In the genomic region with DNA sequence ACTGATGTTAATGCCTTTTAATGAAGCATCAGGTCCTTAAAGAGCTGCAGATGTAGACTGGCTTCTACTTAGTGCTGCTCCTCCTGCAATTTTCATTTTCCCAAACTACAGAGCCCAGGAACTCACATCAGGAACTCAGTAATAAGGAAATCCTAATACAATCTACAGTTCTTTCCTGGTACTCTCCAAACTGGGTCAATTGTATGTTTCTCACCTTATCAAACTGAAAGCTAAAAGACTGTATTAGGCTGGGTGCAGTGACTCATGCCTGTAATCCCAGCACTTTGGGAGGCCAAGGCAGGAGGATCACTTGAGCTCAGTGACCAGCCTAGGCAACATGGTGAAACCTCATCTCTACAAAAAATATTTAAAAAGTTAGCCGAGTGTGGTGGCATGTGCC, we compare ENCODE assay signal across 38 cellular contexts.
"Had no signal": no experiment of that assay in that cellular context is flagged by ENCODE, and none has a peak within 500 bp of the region (broad histone marks: within the 10 kb centered on the region; RNA-seq: fewer than 3 reads in every experiment).

No MANE protein-coding gene starts in this region.

- H3K9me3 ChIP-seq: ascending aorta had no signal

- H3K4me3 Mint-ChIP-seq: activated CD4-positive, alpha-beta memory T cell treated with anti-CD3 and anti-CD28 coated beads, Interleukin-2, amount 10 ng/mL, durations not matched to agents 7 days and 5 days; activated CD4-positive, alpha-beta T cell treated with anti-CD3 and anti-CD28 coated beads for 36 hours; activated CD4-positive, alpha-beta T cell treated with anti-CD3 and anti-CD28 coated beads, Interleukin-2, amount 10 ng/mL, durations not matched to agents 7 days and 5 days; activated CD8-positive, alpha-beta memory T cell treated with anti-CD3 and anti-CD28 coated beads, Interleukin-2, amount 10 ng/mL, durations not matched to agents 7 days and 5 days; activated CD8-positive, alpha-beta T cell treated with anti-CD3 and anti-CD28 coated beads, Interleukin-2, amount 10 ng/mL, durations not matched to agents 7 days and 5 days; activated naive CD4-positive, alpha-beta T cell treated with anti-CD3 and anti-CD28 coated beads, Interleukin-2, amount 10 ng/mL, durations not matched to agents 7 days and 5 days; activated naive CD4-positive, alpha-beta T cell treated with anti-CD3 and anti-CD28 coated beads, Interleukin-2, amount 50 U/mL, for 24 hours; activated naive CD8-positive, alpha-beta T cell; activated naive CD8-positive, alpha-beta T cell treated with anti-CD3 and anti-CD28 coated beads, Interleukin-2, amount 10 ng/mL, durations not matched to agents 7 days and 5 days; activated naive CD8-positive, alpha-beta T cell treated with anti-CD3 and anti-CD28 coated beads, Interleukin-2, amount 50 U/mL, for 24 hours; activated T-cell treated with anti-CD3 and anti-CD28 coated beads, Interleukin-2, amount 50 U/mL, for 24 hours; brain; central memory CD8-positive, alpha-beta T cell; T-helper 1 cell treated with Interleukin-12 subunit alpha and Interleukin-12 subunit beta and Interleukin-4 antibody, amounts not matched to agents 30 μg/mL and 1 μg/mL, for 36 hours; T-helper 2 cell treated with Interferon-gamma antibody and Interleukin-4, amounts not matched to agents 5 μg/mL and 100 μg/mL, for 36 hours; WTC11 had no signal

- H3K27me3 ChIP-seq: ascending aorta, cardiac muscle cell had no signal

- H3K4me3 ChIP-seq: ascending aorta, cardiac muscle cell had no signal

- H3K27me3 Mint-ChIP-seq: activated CD4-positive, alpha-beta memory T cell treated with anti-CD3 and anti-CD28 coated beads, Interleukin-2, amount 10 ng/mL, durations not matched to agents 7 days and 5 days; activated CD4-positive, alpha-beta T cell treated with anti-CD3 and anti-CD28 coated beads for 36 hours; activated CD4-positive, alpha-beta T cell treated with anti-CD3 and anti-CD28 coated beads, Interleukin-2, amount 10 ng/mL, durations not matched to agents 7 days and 5 days; activated CD8-positive, alpha-beta memory T cell treated with anti-CD3 and anti-CD28 coated beads, Interleukin-2, amount 10 ng/mL, durations not matched to agents 7 days and 5 days; activated naive CD4-positive, alpha-beta T cell treated with anti-CD3 and anti-CD28 coated beads, Interleukin-2, amount 10 ng/mL, durations not matched to agents 7 days and 5 days; activated naive CD4-positive, alpha-beta T cell treated with anti-CD3 and anti-CD28 coated beads, Interleukin-2, amount 50 U/mL, for 24 hours; activated naive CD8-positive, alpha-beta T cell; activated naive CD8-positive, alpha-beta T cell treated with anti-CD3 and anti-CD28 coated beads, Interleukin-2, amount 10 ng/mL, durations not matched to agents 7 days and 5 days; activated naive CD8-positive, alpha-beta T cell treated with anti-CD3 and anti-CD28 coated beads, Interleukin-2, amount 50 U/mL, for 24 hours; activated T-cell treated with anti-CD3 and anti-CD28 coated beads, Interleukin-2, amount 50 U/mL, for 24 hours; brain; central memory CD8-positive, alpha-beta T cell had no signal

- H3K4me1 ChIP-seq: ascending aorta had no signal

- H3K27ac ChIP-seq: ascending aorta, cardiac muscle cell, WERI-Rb-1 had no signal

- FAIRE-seq: bronchial epithelial cell had no signal

- ATAC-seq: activated CD4-positive, alpha-beta T cell treated with anti-CD3 and anti-CD28 coated beads for 36 hours; activated CD4-positive, CD25-positive, alpha-beta regulatory T cell treated with anti-CD3 and anti-CD28 coated beads, Interleukin-2, amount 50 U/mL, for 24 hours; activated CD8-positive, alpha-beta memory T cell treated with anti-CD3 and anti-CD28 coated beads, Interleukin-2, amount 10 ng/mL, durations not matched to agents 7 days and 5 days; activated CD8-positive, alpha-beta T cell treated with anti-CD3 and anti-CD28 coated beads, Interleukin-2, amount 10 ng/mL, durations not matched to agents 7 days and 5 days; activated naive CD8-positive, alpha-beta T cell treated with anti-CD3 and anti-CD28 coated beads, Interleukin-2, amount 50 U/mL, for 24 hours; WTC11 had no signal

- H3K9me3 Mint-ChIP-seq: activated CD4-positive, alpha-beta memory T cell treated with anti-CD3 and anti-CD28 coated beads, Interleukin-2, amount 10 ng/mL, durations not matched to agents 7 days and 5 days; activated CD4-positive, alpha-beta T cell treated with anti-CD3 and anti-CD28 coated beads, Interleukin-2, amount 10 ng/mL, durations not matched to agents 7 days and 5 days; activated naive CD4-positive, alpha-beta T cell treated with anti-CD3 and anti-CD28 coated beads, Interleukin-2, amount 10 ng/mL, durations not matched to agents 7 days and 5 days; activated naive CD4-positive, alpha-beta T cell treated with anti-CD3 and anti-CD28 coated beads, Interleukin-2, amount 50 U/mL, for 24 hours; activated naive CD8-positive, alpha-beta T cell treated with anti-CD3 and anti-CD28 coated beads, Interleukin-2, amount 10 ng/mL, durations not matched to agents 7 days and 5 days; activated naive CD8-positive, alpha-beta T cell treated with anti-CD3 and anti-CD28 coated beads, Interleukin-2, amount 50 U/mL, for 24 hours; activated T-cell treated with anti-CD3 and anti-CD28 coated beads, Interleukin-2, amount 50 U/mL, for 24 hours; activated T-helper 2 cell treated with anti-CD3 and anti-CD28 coated beads, Interferon-gamma antibody, Interleukin-2, Interleukin-4, amounts not matched to agents 10 μg/mL and 5 μg/mL and 100 μg/mL, durations not matched to agents 14 hours and 24 hours and 36 hours; central memory CD8-positive, alpha-beta T cell; T-helper 1 cell treated with Interleukin-12 subunit alpha and Interleukin-12 subunit beta and Interleukin-4 antibody, amounts not matched to agents 30 μg/mL and 1 μg/mL, for 36 hours; T-helper 2 cell treated with Interferon-gamma antibody and Interleukin-4, amounts not matched to agents 5 μg/mL and 100 μg/mL, for 36 hours had no signal

- H3K27ac Mint-ChIP-seq: activated CD4-positive, alpha-beta memory T cell treated with anti-CD3 and anti-CD28 coated beads, Interleukin-2, amount 10 ng/mL, durations not matched to agents 7 days and 5 days; activated CD4-positive, alpha-beta T cell treated with anti-CD3 and anti-CD28 coated beads for 36 hours; activated CD4-positive, alpha-beta T cell treated with anti-CD3 and anti-CD28 coated beads, Interleukin-2, amount 10 ng/mL, durations not matched to agents 7 days and 5 days; activated CD8-positive, alpha-beta memory T cell treated with anti-CD3 and anti-CD28 coated beads, Interleukin-2, amount 10 ng/mL, durations not matched to agents 7 days and 5 days; activated CD8-positive, alpha-beta T cell treated with anti-CD3 and anti-CD28 coated beads, Interleukin-2, amount 10 ng/mL, durations not matched to agents 7 days and 5 days; activated naive CD4-positive, alpha-beta T cell treated with anti-CD3 and anti-CD28 coated beads, Interleukin-2, amount 10 ng/mL, durations not matched to agents 7 days and 5 days; activated naive CD4-positive, alpha-beta T cell treated with anti-CD3 and anti-CD28 coated beads, Interleukin-2, amount 50 U/mL, for 24 hours; activated naive CD8-positive, alpha-beta T cell; activated naive CD8-positive, alpha-beta T cell treated with anti-CD3 and anti-CD28 coated beads, Interleukin-2, amount 10 ng/mL, durations not matched to agents 7 days and 5 days; activated naive CD8-positive, alpha-beta T cell treated with anti-CD3 and anti-CD28 coated beads, Interleukin-2, amount 50 U/mL, for 24 hours; activated T-cell treated with anti-CD3 and anti-CD28 coated beads, Interleukin-2, amount 50 U/mL, for 24 hours; activated T-helper 2 cell treated with anti-CD3 and anti-CD28 coated beads, Interferon-gamma antibody, Interleukin-2, Interleukin-4, amounts not matched to agents 10 μg/mL and 5 μg/mL and 100 μg/mL, durations not matched to agents 14 hours and 24 hours and 36 hours; brain; T-helper 1 cell treated with Interleukin-12 subunit alpha and Interleukin-12 subunit beta and Interleukin-4 antibody, amounts not matched to agents 30 μg/mL and 1 μg/mL, for 36 hours; T-helper 2 cell treated with Interferon-gamma antibody and Interleukin-4, amounts not matched to agents 5 μg/mL and 100 μg/mL, for 36 hours; WTC11 had no signal

- H3K4me1 Mint-ChIP-seq: activated CD4-positive, alpha-beta memory T cell treated with anti-CD3 and anti-CD28 coated beads, Interleukin-2, amount 10 ng/mL, durations not matched to agents 7 days and 5 days; activated CD4-positive, alpha-beta T cell treated with anti-CD3 and anti-CD28 coated beads, Interleukin-2, amount 10 ng/mL, durations not matched to agents 7 days and 5 days; activated CD8-positive, alpha-beta memory T cell treated with anti-CD3 and anti-CD28 coated beads, Interleukin-2, amount 10 ng/mL, durations not matched to agents 7 days and 5 days; activated naive CD4-positive, alpha-beta T cell treated with anti-CD3 and anti-CD28 coated beads, Interleukin-2, amount 10 ng/mL, durations not matched to agents 7 days and 5 days; activated naive CD4-positive, alpha-beta T cell treated with anti-CD3 and anti-CD28 coated beads, Interleukin-2, amount 50 U/mL, for 24 hours; activated naive CD8-positive, alpha-beta T cell treated with anti-CD3 and anti-CD28 coated beads, Interleukin-2, amount 10 ng/mL, durations not matched to agents 7 days and 5 days; activated naive CD8-positive, alpha-beta T cell treated with anti-CD3 and anti-CD28 coated beads, Interleukin-2, amount 50 U/mL, for 24 hours; brain; central memory CD8-positive, alpha-beta T cell; WTC11 had no signal

- H3K36me3 Mint-ChIP-seq: activated naive CD4-positive, alpha-beta T cell treated with anti-CD3 and anti-CD28 coated beads, Interleukin-2, amount 10 ng/mL, durations not matched to agents 7 days and 5 days; activated naive CD8-positive, alpha-beta T cell treated with anti-CD3 and anti-CD28 coated beads, Interleukin-2, amount 10 ng/mL, durations not matched to agents 7 days and 5 days had no signal

- H3K36me3 ChIP-seq: cardiac muscle cell had no signal

- DNase-seq: activated CD4-positive, alpha-beta memory T cell treated with anti-CD3 and anti-CD28 coated beads, Interleukin-2, amount 10 ng/mL, durations not matched to agents 7 days and 5 days; activated CD4-positive, alpha-beta T cell treated with anti-CD3 and anti-CD28 coated beads for 1 hour; activated CD4-positive, alpha-beta T cell treated with anti-CD3 and anti-CD28 coated beads for 36 hours; activated CD4-positive, alpha-beta T cell treated with anti-CD3 and anti-CD28 coated beads for 48 hours; activated CD4-positive, alpha-beta T cell treated with anti-CD3 and anti-CD28 coated beads, Interleukin-2, amount 10 ng/mL, durations not matched to agents 7 days and 5 days; activated CD4-positive, alpha-beta T cell treated with anti-CD3 and anti-CD28 coated beads, Interleukin-2, amount 50 U/mL, for 48 hours; activated CD4-positive, CD25-positive, alpha-beta regulatory T cell; activated CD8-positive, alpha-beta memory T cell treated with anti-CD3 and anti-CD28 coated beads for 24 hours; activated CD8-positive, alpha-beta memory T cell treated with anti-CD3 and anti-CD28 coated beads, Interleukin-2, amount 10 ng/mL, durations not matched to agents 7 days and 5 days; activated CD8-positive, alpha-beta memory T cell treated with anti-CD3 and anti-CD28 coated beads, Interleukin-2, amount 50 U/mL, for 48 hours; activated CD8-positive, alpha-beta T cell treated with anti-CD3 and anti-CD28 coated beads, Interleukin-2, amount 10 ng/mL, durations not matched to agents 7 days and 5 days; activated effector memory CD4-positive, alpha-beta T cell treated with Interleukin-2 at 50 U/mL for 16 hours; activated gamma-delta T cell; activated naive CD4-positive, alpha-beta T cell treated with anti-CD3 and anti-CD28 coated beads, Interleukin-2, amount 10 ng/mL, durations not matched to agents 7 days and 5 days; activated naive CD4-positive, alpha-beta T cell treated with Interleukin-2 at 50 U/mL for 16 hours; activated naive CD8-positive, alpha-beta T cell treated with anti-CD3 and anti-CD28 coated beads, Interleukin-2, amount 10 ng/mL, durations not matched to agents 7 days and 5 days; activated naive CD8-positive, alpha-beta T cell treated with anti-CD3 and anti-CD28 coated beads, Interleukin-2, amount 50 U/mL, for 24 hours; activated T-cell treated with anti-CD3 and anti-CD28 coated beads, Interleukin-2, amount 50 U/mL, for 24 hours; activated T-cell treated with anti-CD3 and anti-CD28 coated beads, Interleukin-2, amount 50 U/mL, for 48 hours; amygdala; anterior cingulate cortex; cerebellar nuclear complex; T-helper 1 cell; T-helper 2 cell; T-helper 9 cell; WERI-Rb-1 had no signal
